ENCODE assay signal across 25 cellular contexts in genomic region chr6:144186817-144187625, GRCh38.
"Had no signal": no experiment of that assay in that cellular context is flagged by ENCODE, and none has a peak within 500 bp of the region (broad histone marks: within the 10 kb centered on the region; RNA-seq: fewer than 3 reads in every experiment).

No MANE protein-coding gene starts in this region.

- H3K4me2 ChIP-seq: SK-N-SH had no signal

- H3K27me3 Mint-ChIP-seq: activated CD4-positive, alpha-beta memory T cell treated with anti-CD3 and anti-CD28 coated beads, Interleukin-2, amount 10 ng/mL, durations not matched to agents 7 days and 5 days; activated naive CD8-positive, alpha-beta T cell treated with anti-CD3 and anti-CD28 coated beads, Interleukin-2, amount 10 ng/mL, durations not matched to agents 7 days and 5 days; activated T-helper 17 cell treated with anti-CD3 and anti-CD28 coated beads, Interleukin-2, amount 50 U/mL, for 72 hours had no signal

- H3K36me3 ChIP-seq: adrenal gland, breast epithelium had no signal

- H3K4me3 ChIP-seq: adrenal gland, breast epithelium had no signal

- H3K9ac ChIP-seq: SK-N-SH had no signal

- H3K4me1 ChIP-seq: adrenal gland, breast epithelium had no signal

- H3K4me3 Mint-ChIP-seq: activated CD4-positive, alpha-beta memory T cell treated with anti-CD3 and anti-CD28 coated beads, Interleukin-2, amount 10 ng/mL, durations not matched to agents 7 days and 5 days; activated naive CD8-positive, alpha-beta T cell treated with anti-CD3 and anti-CD28 coated beads, Interleukin-2, amount 10 ng/mL, durations not matched to agents 7 days and 5 days; activated T-helper 17 cell treated with anti-CD3 and anti-CD28 coated beads, Interleukin-2, amount 50 U/mL, for 72 hours had no signal

- H3K9me3 ChIP-seq: adrenal gland, breast epithelium, SK-N-SH had no signal

- H3K27ac Mint-ChIP-seq: activated CD4-positive, alpha-beta memory T cell treated with anti-CD3 and anti-CD28 coated beads, Interleukin-2, amount 10 ng/mL, durations not matched to agents 7 days and 5 days; activated naive CD8-positive, alpha-beta T cell treated with anti-CD3 and anti-CD28 coated beads, Interleukin-2, amount 10 ng/mL, durations not matched to agents 7 days and 5 days; activated T-helper 17 cell treated with anti-CD3 and anti-CD28 coated beads, Interleukin-2, amount 50 U/mL, for 72 hours had no signal

- H3K27ac ChIP-seq: adrenal gland, breast epithelium, VCaP had no signal

- DNase-seq: activated CD4-positive, alpha-beta memory T cell treated with anti-CD3 and anti-CD28 coated beads, Interleukin-2, amount 10 ng/mL, durations not matched to agents 7 days and 5 days; activated CD4-positive, alpha-beta T cell treated with anti-CD3 and anti-CD28 coated beads, Interleukin-2, amount 50 U/mL, for 1 hour; activated CD4-positive, CD25-positive, alpha-beta regulatory T cell; activated naive CD4-positive, alpha-beta T cell treated with anti-CD3 and anti-CD28 coated beads, Interleukin-2, amount 50 U/mL, for 16 hours; activated naive CD8-positive, alpha-beta T cell treated with anti-CD3 and anti-CD28 coated beads, Interleukin-2, amount 10 ng/mL, durations not matched to agents 7 days and 5 days; activated T-cell treated with anti-CD3 and anti-CD28 coated beads for 4 hours; activated T-cell treated with anti-CD3 and anti-CD28 coated beads, Interleukin-2, amount 50 U/mL, for 48 hours; adrenal gland; anterior cingulate cortex; caudate nucleus; Karpas-422; MM.1S; NCI-H1105; NCI-H1436; NCI-H1694 treated with DMSO at 0.1 percent for 48 hours; NCI-H2029 treated with DMSO at 0.1 percent for 48 hours; NCI-H345; NCI-H510A; NCI-H526 treated with DMSO at 0.1 percent for 48 hours; NCI-H82; SK-N-SH; T-helper 1 cell had no signal

- ATAC-seq: activated T-helper 17 cell treated with anti-CD3 and anti-CD28 coated beads, Interleukin-2, amount 50 U/mL, for 72 hours had no signal

- H3K27me3 ChIP-seq: adrenal gland, breast epithelium had no signal
